ENCODE assay signal across 1 cellular context in genomic region chr9:95057121-95057520, GRCh38.
TF ChIP-seq lines count a peak whose summit lies in the region.

No MANE protein-coding gene starts in this region.

TF ChIP-seq in GM23338, 12 proteins besides CTCF, POLR2A, EP300 and RAD21 (continued from another document):
- TF ChIP-seq REST (IDR thresholded peaks at IDR 0.05; ENCODE audit: unreplicated experiment) = no peak
- no peak for TF ChIP-seq ETS1 (IDR thresholded peaks at IDR 0.05)
- TF ChIP-seq STAT1 (IDR thresholded peaks at IDR 0.05; ENCODE audit: unreplicated experiment) = no peak
